Comparison of ENCODE assay signal across 17 cellular contexts in the genomic region with DNA sequence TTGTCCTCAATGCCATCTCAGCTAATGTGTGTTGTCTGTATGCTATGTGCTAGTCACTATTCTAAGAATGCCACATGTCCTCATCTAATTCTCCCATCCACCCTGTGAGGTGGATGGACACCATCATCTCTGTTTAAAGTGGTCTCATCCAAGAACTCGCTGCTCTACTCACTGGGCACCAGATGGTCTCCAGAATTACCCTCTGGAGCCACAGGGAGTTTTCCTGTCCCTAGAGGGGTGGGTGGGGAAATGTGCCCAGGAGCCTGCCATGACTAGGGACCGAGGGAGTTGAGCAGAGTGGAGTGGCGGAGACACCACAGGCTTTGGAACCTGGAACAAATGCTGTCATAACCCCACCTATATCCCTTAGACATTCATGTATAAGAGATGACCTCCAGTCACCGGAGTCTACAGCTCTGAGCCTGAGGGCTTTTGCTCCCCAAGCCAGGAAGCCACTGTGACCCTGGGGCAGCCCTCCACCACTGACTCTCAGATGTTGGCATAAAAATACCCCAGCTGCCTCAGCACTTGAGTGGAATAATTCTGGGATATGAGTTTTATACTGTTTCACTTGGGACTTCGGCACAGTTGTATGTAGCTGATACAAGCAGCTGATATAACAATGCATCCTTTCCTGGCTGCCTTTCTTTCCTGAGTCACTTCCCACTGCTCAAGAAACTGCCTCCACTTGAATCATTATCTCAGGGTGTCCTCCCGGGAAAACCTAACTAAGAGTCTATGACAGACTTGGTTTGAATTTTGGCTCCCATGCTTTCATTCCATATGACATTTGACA.
DNase-seq lines count a peak whose midpoint lies in the region; ATAC-seq, FAIRE-seq and TF ChIP-seq lines count a peak whose summit lies in the region.
"Had no signal": no experiment of that assay in that cellular context is flagged by ENCODE, and none has a peak within 500 bp of the region (broad histone marks: within the 10 kb centered on the region; RNA-seq: fewer than 3 reads in every experiment).

No MANE protein-coding gene starts in this region.

- ATAC-seq in HepG2 (no peak), right lobe of liver (no peak), GM18867 (IDR thresholded peaks at IDR 0.05; ENCODE audit: unreplicated experiment) (no peak)
- ATAC-seq: GM23338 had no signal

- H3K4me3 Mint-ChIP-seq in Caco-2 (ENCODE audit: unreplicated experiment): no peak overlapping the region
- H3K4me3 Mint-ChIP-seq: CD8-positive, alpha-beta memory T cell; GM23338; H9 had no signal

- H3K9me3 ChIP-seq in HepG2 (ENCODE audit: low read length): no peaks in the 10 kb centered on the region
- no peaks in the 10 kb centered on the region for H3K9me3 ChIP-seq in right lobe of liver
- no peaks in the 10 kb centered on the region for H3K9me3 ChIP-seq in spleen
- H3K9me3 ChIP-seq in Caco-2: no peaks in the 10 kb centered on the region

- POLR2A ChIA-PET in HepG2 (lab: Yijun Ruan, JAX) (no interaction called here), Caco-2 (lab: Charles Lee) (no interaction called here)

- H2AFZ ChIP-seq in HepG2 (ENCODE audit: low read length): no peak overlapping the region
- H2AFZ ChIP-seq: GM23338 had no signal

- H3K27ac Mint-ChIP-seq in Caco-2 (ENCODE audit: unreplicated experiment): no peak overlapping the region
- H3K27ac Mint-ChIP-seq: GM23338, H9 had no signal

- no peaks in the 10 kb centered on the region for H3K79me2 ChIP-seq in HepG2 (ENCODE audit: insufficient read depth, low read length)

- BruUV-seq in HepG2 (replicated peaks; lab: Mats Ljungman, UMichigan) (no TSS peak), Caco-2 (replicated peaks; lab: Mats Ljungman, UMichigan) (no TSS peak)

- H3K27ac ChIP-seq in HepG2 (ENCODE audit: extremely low read length, insufficient read depth, low read length) (no peak overlapping the region), right lobe of liver (no peak overlapping the region), spleen (peak overlapping the region; percentile 53 to 86 (median 74))
- H3K27ac ChIP-seq: 22Rv1, BLaER1 had no signal

- H3K27me3 ChIP-seq in HepG2 (ENCODE audit: control insufficient read depth in 1 of 2, insufficient read depth in 2 of 2, low read length in 2 of 2): peaks cover 4 to 28% of the 10 kb centered on the region in 2 experiments; a peak in 2 of 5 replicates
- no peaks in the 10 kb centered on the region for H3K27me3 ChIP-seq in right lobe of liver
- H3K27me3 ChIP-seq in spleen (replicated peaks in 1 of 7): no peaks in the 10 kb centered on the region
- H3K27me3 ChIP-seq in Caco-2 (replicated peaks; ENCODE audit: control insufficient read depth, insufficient read depth, low read length): no peaks in the 10 kb centered on the region; the same call in 1 of the 2 replicates
- H3K27me3 ChIP-seq: BLaER1 had no signal

- H3K4me1 ChIP-seq in HepG2 (ENCODE audit: insufficient read depth, low read length) (peaks cover 19% of the 10 kb centered on the region), right lobe of liver (no peaks in the 10 kb centered on the region), spleen (no peaks in the 10 kb centered on the region), Caco-2 (no peaks in the 10 kb centered on the region)

- H3K9me3 Mint-ChIP-seq in Caco-2 (ENCODE audit: unreplicated experiment): no peaks in the 10 kb centered on the region
- H3K9me3 Mint-ChIP-seq: GM23338, H9 had no signal

- intact Hi-C loops in HepG2 (cut with micrococcal nuclease; ENCODE audit: unreplicated experiment): no loop called here
- intact Hi-C loops in right lobe of liver (cut with DNase I): no loop called here
- intact Hi-C loops in spleen (cut with DNase I; ENCODE audit: low total_unique reads): no loop called here
- intact Hi-C loops in Caco-2 (cut with micrococcal nuclease; ENCODE audit: unreplicated experiment): no loop called here

- WGBS in HepG2 (ENCODE audit: low lambda C conversion rate): 45% methylated on average over 5 of the region's 6 CpGs
- 52% methylated on average over 3 of the region's 6 CpGs for WGBS in right lobe of liver (ENCODE audit: insufficient coverage, low coverage, low lambda C conversion rate, missing lambda C conversion rate)
- WGBS in spleen, 5 donors: 67 to 84% (median 76%) methylated on average over 6 of the region's 6 CpGs

- no peak for TF ChIP-seq CTCF in HepG2 (CRISPR knock-in tag; IDR thresholded peaks at IDR 0.05)
- TF ChIP-seq CTCF in right lobe of liver (IDR thresholded peaks at IDR 0.05): no peak
- no peak for TF ChIP-seq CTCF in spleen (IDR thresholded peaks at IDR 0.05 in 8 of 11, conservative IDR thresholded peaks at IDR 0.05 in 3 of 11)
- TF ChIP-seq CTCF in Caco-2 (IDR thresholded peaks at IDR 0.05; ENCODE audit: insufficient read depth in 1 of 2, low read depth in 1 of 2, low read length in 1 of 2, severe bottlenecking in 1 of 2, unreplicated experiment in 1 of 2): no peak

- H3K27me3 Mint-ChIP-seq in Caco-2 (ENCODE audit: insufficient read depth, unreplicated experiment): no peaks in the 10 kb centered on the region

- TF ChIP-seq EP300 in HepG2 (IDR thresholded peaks at IDR 0.05; ENCODE audit: low read depth in 2 of 2, low read length in 2 of 2) (no peak), HepG2 (CRISPR knock-in tag; IDR thresholded peaks at IDR 0.05; ENCODE audit: borderline replicate concordance) (no peak)

- H3K36me3 ChIP-seq in HepG2 (replicated peaks in 1 of 2; ENCODE audit: control insufficient read depth in 1 of 2, insufficient read depth in 2 of 2, low read length in 2 of 2): no peaks in the 10 kb centered on the region
- no peaks in the 10 kb centered on the region for H3K36me3 ChIP-seq in right lobe of liver
- H3K36me3 ChIP-seq in spleen: no peaks in the 10 kb centered on the region
- H3K36me3 ChIP-seq in Caco-2 (ENCODE audit: control insufficient read depth, insufficient read depth, low read length): no peaks in the 10 kb centered on the region
- H3K36me3 ChIP-seq: BLaER1 had no signal

- H3K36me3 Mint-ChIP-seq in Caco-2 (ENCODE audit: insufficient read depth, unreplicated experiment): no peaks in the 10 kb centered on the region
- H3K36me3 Mint-ChIP-seq: CD8-positive, alpha-beta memory T cell had no signal

- no peak for TF ChIP-seq RAD21 in HepG2 (CRISPR knock-in tag; IDR thresholded peaks at IDR 0.05)

- TF ChIP-seq POLR2A in HepG2 (IDR thresholded peaks at IDR 0.05; ENCODE audit: insufficient read depth in 1 of 2, low read depth in 2 of 2, low read length in 2 of 2) (no peak), right lobe of liver (IDR thresholded peaks at IDR 0.05) (no peak), spleen (IDR thresholded peaks at IDR 0.05) (no peak)

- no peak overlapping the region for H3K9ac ChIP-seq in HepG2 (ENCODE audit: insufficient read depth, low read depth, low read length)
- H3K9ac ChIP-seq: BLaER1 had no signal

- no peaks in the 10 kb centered on the region for H4K20me1 ChIP-seq in HepG2 (ENCODE audit: insufficient read depth, low read length)
- H4K20me1 ChIP-seq: BLaER1 had no signal

- H3K4me1 Mint-ChIP-seq in Caco-2 (ENCODE audit: low read depth, unreplicated experiment): no peaks in the 10 kb centered on the region
- H3K4me1 Mint-ChIP-seq: CD8-positive, alpha-beta memory T cell had no signal

- in situ Hi-C loops in HepG2 (cut with HindIII; ENCODE audit: extremely low pct_ligation_motif_present, low pct_unique_long_range_greater_than_20kb): no loop called here

- DNase-seq in HepG2 (ENCODE audit: low spot score): no peak
- DNase-seq in right lobe of liver: no peak
- DNase-seq in dermis blood vessel endothelial cell: peak; percentile 97
- peak; percentile 78 for DNase-seq in glomerular endothelial cell (ENCODE audit: extremely low read depth, low read depth, low spot score)
- no peak for DNase-seq in spleen
- DNase-seq in Caco-2: no peak
- DNase-seq in AG20443 (ENCODE audit: low spot score): no peak
- DNase-seq: AML-193; CD8-positive, alpha-beta memory T cell; DMS53; H9 had no signal

- no peak overlapping the region for H3K4me2 ChIP-seq in HepG2 (ENCODE audit: low read depth, low read length)
- H3K4me2 ChIP-seq: GM23338 had no signal

- no peak for FAIRE-seq in HepG2 (lab: Jason Lieb, UNC)
- FAIRE-seq: GM18507, HTR-8/SVneo had no signal

- H3K4me3 ChIP-seq in HepG2 (replicated peaks in 1 of 3; ENCODE audit: insufficient read depth in 1 of 3, low read depth in 2 of 3, low read length in 3 of 3) (no peak overlapping the region), right lobe of liver (no peak overlapping the region), spleen (no peak overlapping the region), Caco-2 (ENCODE audit: low read depth, low read length) (no peak overlapping the region)
- H3K4me3 ChIP-seq: BLaER1, GM23338 had no signal

- CTCF ChIA-PET in HepG2 (lab: Yijun Ruan, JAX; ENCODE audit: low intra/inter-chr PET ratio, low total read pairs): no interaction called here
- CTCF ChIA-PET in Caco-2 (lab: Charles Lee): no interaction called here

TF ChIP-seq in HepG2, 621 proteins besides CTCF, POLR2A, EP300 and RAD21:
- peak; percentile 32; the same call in 1 of the 2 replicates for TF ChIP-seq ZNF12 (CRISPR knock-in tag; IDR thresholded peaks at IDR 0.05)
- TF ChIP-seq, protein P1, sequence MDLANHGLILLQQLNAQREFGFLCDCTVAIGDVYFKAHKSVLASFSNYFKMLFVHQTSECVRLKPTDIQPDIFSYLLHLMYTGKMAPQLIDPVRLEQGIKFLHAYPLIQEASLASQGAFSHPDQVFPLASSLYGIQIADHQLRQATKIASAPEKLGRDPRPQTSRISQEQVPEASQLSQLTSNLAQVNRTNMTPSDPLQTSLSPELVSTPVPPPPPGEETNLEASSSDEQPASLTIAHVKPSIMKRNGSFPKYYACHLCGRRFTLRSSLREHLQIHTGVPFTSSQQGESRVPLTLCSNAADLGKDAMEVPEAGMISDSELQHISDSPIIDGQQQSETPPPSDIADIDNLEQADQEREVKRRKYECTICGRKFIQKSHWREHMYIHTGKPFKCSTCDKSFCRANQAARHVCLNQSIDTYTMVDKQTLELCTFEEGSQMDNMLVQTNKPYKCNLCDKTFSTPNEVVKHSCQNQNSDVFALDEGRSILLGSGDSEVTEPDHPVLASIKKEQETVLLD (CRISPR knock-in tag; IDR thresholded peaks at IDR 0.05; ENCODE audit: low read depth): no peak

Comparison
In these comparisons a context has a peak if more than half of its experiments do, and no peak if none do; other contexts are left out.
1. DNase-seq: peak in dermis blood vessel endothelial cell (single experiment) and glomerular endothelial cell (single experiment); none in HepG2 (single experiment), right lobe of liver (0 of 3), spleen (single experiment), Caco-2 (0 of 2) and AG20443 (single experiment).
2. H3K27ac ChIP-seq: peak in spleen (8 of 8); none in HepG2 (single experiment) and right lobe of liver (0 of 3).